Comparison of ENCODE assay signal across 9 cellular contexts in the genomic region with DNA sequence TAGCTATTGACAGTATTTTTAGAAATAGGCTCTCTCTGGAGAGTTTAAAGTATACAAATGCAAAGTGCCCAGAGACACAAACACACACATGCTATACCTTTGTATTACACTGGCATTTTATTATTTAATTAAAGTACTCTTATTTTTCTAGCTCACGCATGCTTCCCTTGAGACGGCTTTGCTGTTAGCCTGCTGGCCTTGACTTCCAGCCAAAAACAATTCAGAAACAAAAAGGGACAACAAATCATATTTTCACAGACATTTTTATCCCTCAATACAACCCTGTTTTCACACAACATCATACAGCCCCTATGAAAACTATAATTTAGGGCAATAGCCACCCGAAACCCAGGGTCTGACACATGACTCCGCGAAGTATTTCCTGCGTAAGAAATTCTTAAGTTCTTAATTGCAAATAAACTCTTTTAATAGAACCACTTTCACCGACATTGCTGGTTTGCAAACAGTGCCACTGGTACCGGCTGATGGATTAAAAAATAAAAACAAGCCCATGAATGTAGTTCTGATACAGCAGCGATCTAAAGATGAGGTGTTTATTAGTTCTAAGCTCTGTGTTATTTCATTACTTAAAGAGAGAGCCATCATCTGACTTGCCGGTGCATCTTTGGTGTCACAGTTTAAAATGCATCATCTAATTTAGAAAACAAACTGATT.
A peak's percentile ranks its signal among the peaks of the same experiment; 100 is the strongest.
DNase-seq lines count a peak whose midpoint lies in the region; ATAC-seq and TF ChIP-seq lines count a peak whose summit lies in the region.
"Had no signal": no experiment of that assay in that cellular context is flagged by ENCODE, and none has a peak within 500 bp of the region (broad histone marks: within the 10 kb centered on the region; RNA-seq: fewer than 3 reads in every experiment).

No MANE protein-coding gene starts in this region.

- H3K9ac ChIP-seq in OCI-LY1 (ENCODE audit: low read length): no peak overlapping the region; the same call in 1 of the 2 replicates

- peak overlapping the region; percentile 11; the same call in 1 of the 2 replicates for H3K4me2 ChIP-seq in OCI-LY1 (ENCODE audit: low read length)

- H3K27me3 ChIP-seq in OCI-LY1 (ENCODE audit: insufficient read depth, low read length): no peaks in the 10 kb centered on the region

- H2AFZ ChIP-seq in OCI-LY1 (ENCODE audit: low read length): no peak overlapping the region

- peaks cover 5% of the 10 kb centered on the region; the same call in 1 of the 2 replicates for H4K20me1 ChIP-seq in OCI-LY1 (ENCODE audit: insufficient read depth, low read length)

- no peaks in the 10 kb centered on the region for H3K9me2 ChIP-seq in OCI-LY1 (ENCODE audit: low read depth, low read length)

- H3F3A ChIP-seq in OCI-LY1 (ENCODE audit: insufficient read depth, low read length): no peaks in the 10 kb centered on the region

- no peak for ATAC-seq in GM18520 (IDR thresholded peaks at IDR 0.05; ENCODE audit: unreplicated experiment)

- peak; percentile 34 for DNase-seq in ELR (ENCODE audit: low read depth)
- DNase-seq in fibroblast of the aortic adventitia (ENCODE audit: low read depth): peak; percentile 62
- DNase-seq in retinal pigment epithelial cell (ENCODE audit: low read depth): no peak
- DNase-seq in COLO829 (ENCODE audit: low spot score): no peak
- no peak for DNase-seq in KBM-7
- DNase-seq in stimulated activated naive CD4-positive, alpha-beta T cell (lab: John Stamatoyannopoulos, UW): no peak
- DNase-seq: islet precursor cell had no signal

- in situ Hi-C loops in KBM-7 (cut with MboI; ENCODE audit: low pct_unique_long_range_greater_than_20kb, low sequenced_read_pairs): loop anchor here (25.0 kb wide), 1 partner anchor 384 kb away; no protein-coding TSS in a partner anchor

- H3K4me3 ChIP-seq in OCI-LY1 (ENCODE audit: low read depth, low read length, poor library complexity, severe bottlenecking): no peak overlapping the region
- H3K4me3 ChIP-seq in fibroblast of the aortic adventitia (ENCODE audit: low read depth, low read length): peak overlapping the region; percentile 58
- H3K4me3 ChIP-seq in retinal pigment epithelial cell (ENCODE audit: low read length): peak overlapping the region; percentile 16

- TF ChIP-seq CTCF in OCI-LY1 (IDR thresholded peaks at IDR 0.05; ENCODE audit: low read length) (no peak), fibroblast of the aortic adventitia (IDR thresholded peaks at IDR 0.05; ENCODE audit: insufficient read depth, low read length) (no peak), retinal pigment epithelial cell (conservative IDR thresholded peaks at IDR 0.05; ENCODE audit: low read depth, low read length) (no peak)

- H3K79me2 ChIP-seq in OCI-LY1 (ENCODE audit: insufficient read depth, low read length): peaks cover 79% of the 10 kb centered on the region

- peak overlapping the region; percentile 13 for H3K27ac ChIP-seq in OCI-LY1 (ENCODE audit: low read depth, low read length, poor library complexity, severe bottlenecking)

- H3K9me3 ChIP-seq in OCI-LY1 (ENCODE audit: low read length): no peaks in the 10 kb centered on the region

- peaks cover 40% of the 10 kb centered on the region for H3K36me3 ChIP-seq in OCI-LY1 (ENCODE audit: insufficient read depth, low read length)

- H3K4me1 ChIP-seq in OCI-LY1 (ENCODE audit: insufficient read depth, low read length, severe bottlenecking): peaks cover 63% of the 10 kb centered on the region

Comparison
In these comparisons a context has a peak if more than half of its experiments do, and no peak if none do; other contexts are left out.
1. DNase-seq: peak in ELR (single experiment) and fibroblast of the aortic adventitia (single experiment); none in retinal pigment epithelial cell (single experiment), COLO829 (single experiment), KBM-7 (single experiment) and stimulated activated naive CD4-positive, alpha-beta T cell (0 of 6).